In genomic region chr2:111135910-111136297, GRCh38 we compare ENCODE assay signal across 10 cellular contexts. TPM values are rescaled to one million over a fixed set of nuclear protein-coding genes. Genes with fewer than 3 reads are reported as not detected.
A peak's percentile ranks its signal among the peaks of the same experiment; 100 is the strongest.
DNase-seq lines count a peak whose midpoint lies in the region; ATAC-seq, FAIRE-seq and TF ChIP-seq lines count a peak whose summit lies in the region.
"Had no signal": no experiment of that assay in that cellular context is flagged by ENCODE, and none has a peak within 500 bp of the region (broad histone marks: within the 10 kb centered on the region; RNA-seq: fewer than 3 reads in every experiment).

No MANE protein-coding gene starts in this region.

- H3K27ac Mint-ChIP-seq in astrocyte (ENCODE audit: unreplicated experiment), result peak overlapping the region; percentile 14

- H2AFZ ChIP-seq in astrocyte (ENCODE audit: low read depth, low read length), result no peak overlapping the region

- peaks cover 11% of the 10 kb centered on the region for H3K4me1 ChIP-seq in astrocyte (ENCODE audit: insufficient read depth, low read length)
- no peaks in the 10 kb centered on the region for H3K4me1 ChIP-seq in small intestine (ENCODE audit: control insufficient read depth in 2 of 2, insufficient read depth in 1 of 2, low read depth in 1 of 2, low read length in 1 of 2)

- no peak overlapping the region for H3K9ac ChIP-seq in astrocyte (ENCODE audit: low read length)

- FAIRE-seq in astrocyte (lab: Jason Lieb, UNC) (no peak), small intestine (lab: Jason Lieb, UNC) (no peak)

- H3K79me2 ChIP-seq in astrocyte (ENCODE audit: insufficient read depth, low read length), result no peaks in the 10 kb centered on the region

- no peak overlapping the region for H3K4me3 Mint-ChIP-seq in astrocyte (ENCODE audit: unreplicated experiment)
- H3K4me3 Mint-ChIP-seq: effector memory CD8-positive, alpha-beta T cell; naive thymus-derived CD8-positive, alpha-beta T cell had no signal

- H3K36me3 ChIP-seq in H7 (replicated peaks; ENCODE audit: control insufficient read depth, insufficient read depth, low read length), result peaks cover 16% of the 10 kb centered on the region
- H3K36me3 ChIP-seq in astrocyte (ENCODE audit: insufficient read depth, low read length), result no peaks in the 10 kb centered on the region
- peaks cover 0 to 13% of the 10 kb centered on the region in 2 donors for H3K36me3 ChIP-seq in small intestine (ENCODE audit: control insufficient read depth in 2 of 2, insufficient read depth in 2 of 2, low read length in 2 of 2)

- H3K4me3 ChIP-seq in AG09309 (ENCODE audit: control insufficient read depth, low read depth, low read length), result no peak overlapping the region
- H3K4me3 ChIP-seq in H7 (ENCODE audit: insufficient read depth, low read depth, low read length), result no peak overlapping the region
- no peak overlapping the region for H3K4me3 ChIP-seq in astrocyte (ENCODE audit: insufficient read depth, low read depth, low read length)
- H3K4me3 ChIP-seq in small intestine (ENCODE audit: low read depth in 1 of 2, low read length in 2 of 2), result no peak overlapping the region

- H3K4me2 ChIP-seq in astrocyte (ENCODE audit: low read length), result peak overlapping the region; percentile 21

- peaks cover 59% of the 10 kb centered on the region for H4K20me1 ChIP-seq in astrocyte (ENCODE audit: insufficient read depth, low read length)

- peak; percentile 11 for DNase-seq in AG09309 (ENCODE audit: low read depth)
- peak; percentile 69 for DNase-seq in H7
- peak; percentile 82 for DNase-seq in astrocyte (ENCODE audit: low read depth)
- peak; percentile 19 for DNase-seq in kidney tubule cell (ENCODE audit: low spot score)
- no peak for DNase-seq in OCI-M1 (lab: John Stamatoyannopoulos, UW)
- DNase-seq in small intestine, result no peak
- no peak for DNase-seq in middle frontal gyrus (ENCODE audit: extremely low spot score, low spot score)
- DNase-seq: effector memory CD8-positive, alpha-beta T cell had no signal

- H3K27ac ChIP-seq in astrocyte (ENCODE audit: low read depth, low read length), result no peak overlapping the region
- H3K27ac ChIP-seq in small intestine (ENCODE audit: low read depth in 1 of 2, low read length in 1 of 2), result no peak overlapping the region

- no peak for ATAC-seq in GM18870 (IDR thresholded peaks at IDR 0.05; ENCODE audit: unreplicated experiment)
- ATAC-seq: effector memory CD8-positive, alpha-beta T cell had no signal

- H3K9me3 Mint-ChIP-seq in astrocyte (ENCODE audit: unreplicated experiment), result no peaks in the 10 kb centered on the region
- H3K9me3 Mint-ChIP-seq: effector memory CD8-positive, alpha-beta T cell; naive thymus-derived CD8-positive, alpha-beta T cell had no signal

- TF ChIP-seq CTCF in AG09309 (IDR thresholded peaks at IDR 0.05; ENCODE audit: control insufficient read depth, insufficient read depth, low read depth, low read length, missing control alignments) (peak; percentile 44), astrocyte (IDR thresholded peaks at IDR 0.05; ENCODE audit: insufficient read depth, low read depth, low read length) (peak; percentile 30)

- WGBS in small intestine, 3 donors, result 72 to 78% (median 78%) methylated on average over 9 of the region's 9 CpGs

- peaks cover 6% of the 10 kb centered on the region for H3K4me1 Mint-ChIP-seq in astrocyte (ENCODE audit: low read depth, unreplicated experiment)

- H3K36me3 Mint-ChIP-seq in astrocyte (ENCODE audit: low read depth, unreplicated experiment), result peaks cover 21% of the 10 kb centered on the region

- no peaks in the 10 kb centered on the region for H3K9me3 ChIP-seq in astrocyte (ENCODE audit: insufficient read depth, low read depth, low read length)
- no peaks in the 10 kb centered on the region for H3K9me3 ChIP-seq in small intestine (ENCODE audit: control insufficient read depth, low read depth)

- H3K27me3 ChIP-seq in H7 (ENCODE audit: control insufficient read depth, insufficient read depth, low read length), result no peaks in the 10 kb centered on the region
- no peaks in the 10 kb centered on the region for H3K27me3 ChIP-seq in astrocyte (ENCODE audit: insufficient read depth, low read length)
- H3K27me3 ChIP-seq in small intestine (ENCODE audit: control insufficient read depth in 2 of 2, insufficient read depth in 2 of 2, low read length in 2 of 2), result no peaks in the 10 kb centered on the region

- no peaks in the 10 kb centered on the region for H3K27me3 Mint-ChIP-seq in astrocyte (ENCODE audit: low read depth, unreplicated experiment)
- H3K27me3 Mint-ChIP-seq: effector memory CD8-positive, alpha-beta T cell; naive thymus-derived CD8-positive, alpha-beta T cell had no signal

RNA-seq across cellular contexts. Expression of gene BCL2L11, which starts 15.2 kb away (rescaled TPM):
- 11.3 and 11.6 TPM in 2 replicates for total RNA-seq in H7 (2014; rRNA removed; shearing (Covaris generic))
- total RNA-seq in astrocyte, result 12.6 and 19.3 TPM in 2 replicates
- polyA plus RNA-seq in small intestine, result 10 to 100 TPM in 2 of 3 donors, 1 to 10 TPM in 1; 8.5 to 10.8 (median 10.3) TPM

Comparison
In these comparisons a context has a peak if more than half of its experiments do, and no peak if none do; other contexts are left out.
1. DNase-seq: peak in AG09309 (single experiment), H7 (single experiment), astrocyte (single experiment) and kidney tubule cell (single experiment); none in OCI-M1 (single experiment), small intestine (single experiment) and middle frontal gyrus (single experiment).